8 cellular contexts compared by ENCODE assay signal in genomic region chr19:40443131-40443929, GRCh38. TPM values are rescaled to one million over a fixed set of nuclear protein-coding genes. Genes with fewer than 3 reads are reported as not detected.
DNase-seq lines count a peak whose midpoint lies in the region; ATAC-seq lines count a peak whose summit lies in the region.

No MANE protein-coding gene starts in this region.

- H3K27ac Mint-ChIP-seq in naive thymus-derived CD4-positive, alpha-beta T cell, result peak overlapping the region; percentile 94 to 99 (median 97)
- H3K27ac Mint-ChIP-seq in stimulated activated memory B cell treated with anti-CD40 and anti-IgM and Interleukin-4, amounts not matched to agents 10 μg/mL and 1 μg/mL and 100 μg/mL, for 72 hours, result peak overlapping the region; percentile 97

- H3K36me3 Mint-ChIP-seq in naive thymus-derived CD4-positive, alpha-beta T cell, result peaks cover 0 to 6% (median 4%) of the 10 kb centered on the region in 5 donors
- H3K36me3 Mint-ChIP-seq in stimulated activated memory B cell treated with anti-CD40 and anti-IgM and Interleukin-4, amounts not matched to agents 10 μg/mL and 1 μg/mL and 100 μg/mL, for 72 hours, result peaks cover 13% of the 10 kb centered on the region

- CTCF ChIA-PET in naive thymus-derived CD4-positive, alpha-beta T cell (lab: Charles Lee), result interaction anchor here (0.7 to 2.4 kb wide), 5 partner anchors 9 to 1515 kb away, joined by 3 to 16 read pairs (median 5); no protein-coding TSS in a partner anchor

- peak overlapping the region; percentile 99 for H3K4me3 ChIP-seq in GM23248
- H3K4me3 ChIP-seq in naive thymus-derived CD4-positive, alpha-beta T cell (ENCODE audit: low read length), result peak overlapping the region; percentile 97

- no peaks in the 10 kb centered on the region for H4K20me1 ChIP-seq in GM23248 (ENCODE audit: insufficient read depth)

- no peaks in the 10 kb centered on the region for H3K27me3 Mint-ChIP-seq in naive thymus-derived CD4-positive, alpha-beta T cell
- H3K27me3 Mint-ChIP-seq in stimulated activated memory B cell treated with anti-CD40 and anti-IgM and Interleukin-4, amounts not matched to agents 10 μg/mL and 1 μg/mL and 100 μg/mL, for 72 hours, result no peaks in the 10 kb centered on the region

- peak overlapping the region; percentile 97 for H3K27ac ChIP-seq in GM23248
- H3K27ac ChIP-seq in naive thymus-derived CD4-positive, alpha-beta T cell (ENCODE audit: low read depth, low read length), result peak overlapping the region; percentile 89

- peak; percentile 86 for ATAC-seq in naive thymus-derived CD4-positive, alpha-beta T cell
- peak; percentile 88 for ATAC-seq in stimulated activated memory B cell treated with anti-CD40 and anti-IgM and Interleukin-4, amounts not matched to agents 10 μg/mL and 1 μg/mL and 100 μg/mL, for 72 hours

- POLR2A ChIA-PET in naive thymus-derived CD4-positive, alpha-beta T cell (lab: Charles Lee), result interaction anchor here (0.6 to 5.4 kb wide), 13 partner anchors 10 to 324 kb away, joined by 3 to 66 read pairs (median 5); partner anchors contain the start of genes BLVRB, C19orf47, PLD3 and SERTAD1

- H3K4me1 Mint-ChIP-seq in naive thymus-derived CD4-positive, alpha-beta T cell, result peaks cover 19 to 32% (median 21%) of the 10 kb centered on the region in 7 donors
- H3K4me1 Mint-ChIP-seq in stimulated activated memory B cell treated with anti-CD40 and anti-IgM and Interleukin-4, amounts not matched to agents 10 μg/mL and 1 μg/mL and 100 μg/mL, for 72 hours, result peaks cover 29% of the 10 kb centered on the region

- peaks cover 45% of the 10 kb centered on the region for H3K79me2 ChIP-seq in GM23248 (ENCODE audit: insufficient read depth)

- no peaks in the 10 kb centered on the region for H3K9me3 ChIP-seq in GM23248 (ENCODE audit: low read depth)
- H3K9me3 ChIP-seq in naive thymus-derived CD4-positive, alpha-beta T cell (ENCODE audit: control insufficient read depth in 2 of 3, low read length in 3 of 3), result no peaks in the 10 kb centered on the region

- H3K4me2 ChIP-seq in GM23248 (ENCODE audit: unreplicated experiment), result peak overlapping the region; percentile 86

- peak overlapping the region; percentile 99 for H3K9ac ChIP-seq in GM23248

- H3K36me3 ChIP-seq in GM23248 (ENCODE audit: low read depth), result peaks cover 15% of the 10 kb centered on the region; the same call in 1 of the 2 replicates
- H3K36me3 ChIP-seq in naive thymus-derived CD4-positive, alpha-beta T cell (ENCODE audit: control insufficient read depth in 2 of 3, insufficient read depth in 3 of 3, low read length in 3 of 3), result peaks cover 9 to 23% (median 10%) of the 10 kb centered on the region in 3 experiments

- DNase-seq in DMS79 treated with DMSO at 0.1 percent for 48 hours (lab: John Stamatoyannopoulos, UW) (peak; percentile 92), GM23248 (peak; percentile 100), Kasumi-1 (lab: John Stamatoyannopoulos, UW) (peak; percentile 98 to 99), RKO (ENCODE audit: low spot score) (peak; percentile 100), fibroblast of gingiva (ENCODE audit: low read depth) (peak; percentile 100)
- DNase-seq in activated T-helper 1 cell treated with anti-CD3 and anti-CD28 coated beads, Interleukin-2, amount 50 U/mL, for 16 hours (ENCODE audit: low read depth in 1 of 2, low spot score in 1 of 2), result peak; percentile 96 to 98
- DNase-seq in naive thymus-derived CD4-positive, alpha-beta T cell, result peak; percentile 92 to 100 (median 99)

- in situ Hi-C loops in GM23248 (cut with MboI), result no loop called here

- H3K4me1 ChIP-seq in GM23248 (ENCODE audit: insufficient read depth), result peaks cover 18% of the 10 kb centered on the region
- peaks cover 8 to 12% of the 10 kb centered on the region in 2 donors for H3K4me1 ChIP-seq in naive thymus-derived CD4-positive, alpha-beta T cell (ENCODE audit: control insufficient read depth in 2 of 2, insufficient read depth in 2 of 2, low read length in 2 of 2)

- H2AFZ ChIP-seq in GM23248, result peak overlapping the region; percentile 59

- no peaks in the 10 kb centered on the region for H3K9me2 ChIP-seq in GM23248 (ENCODE audit: insufficient read depth)

- peaks cover 40% of the 10 kb centered on the region for H3F3A ChIP-seq in GM23248 (ENCODE audit: insufficient read depth)

- H3K4me3 Mint-ChIP-seq in naive thymus-derived CD4-positive, alpha-beta T cell, result peak overlapping the region; percentile 96 to 100 (median 98)
- H3K4me3 Mint-ChIP-seq in stimulated activated memory B cell treated with anti-CD40 and anti-IgM and Interleukin-4, amounts not matched to agents 10 μg/mL and 1 μg/mL and 100 μg/mL, for 72 hours, result peak overlapping the region; percentile 97

- intact Hi-C loops in naive thymus-derived CD4-positive, alpha-beta T cell (cut with micrococcal nuclease), result loop anchor here (1.0 to 10.0 kb wide), 22 partner anchors 10 to 1799 kb away; partner anchors contain the start of genes C19orf47 (in 2 of the 2), GSK3A (in 2 of the 2), PLD3 (in 2 of the 2) and PSMC4 (in 2 of the 2)

- peaks cover 0 to 2% (median 0%) of the 10 kb centered on the region in 11 donors for H3K9me3 Mint-ChIP-seq in naive thymus-derived CD4-positive, alpha-beta T cell
- no peaks in the 10 kb centered on the region for H3K9me3 Mint-ChIP-seq in stimulated activated memory B cell treated with anti-CD40 and anti-IgM and Interleukin-4, amounts not matched to agents 10 μg/mL and 1 μg/mL and 100 μg/mL, for 72 hours

- 1% methylated on average over 45 to 49 of the region's 50 CpGs for WGBS in GM23248 (ENCODE audit: low coverage in 1 of 2, low lambda C conversion rate in 2 of 2, missing lambda C conversion rate in 2 of 2), 2 experiments

- no peaks in the 10 kb centered on the region for H3K27me3 ChIP-seq in GM23248 (replicated peaks; ENCODE audit: insufficient read depth)
- H3K27me3 ChIP-seq in naive thymus-derived CD4-positive, alpha-beta T cell (ENCODE audit: control insufficient read depth in 2 of 2, insufficient read depth in 2 of 2, low read length in 2 of 2), result no peaks in the 10 kb centered on the region

RNA-seq across cellular contexts. Expression of gene SERTAD3, which starts 0.8 kb away (rescaled TPM):
- total RNA-seq in GM23248 (2014; rRNA removed; shearing (Covaris generic)), result 21.8 and 37.9 TPM in 2 replicates
- polyA plus RNA-seq in GM23248 (2016; fragmentation: Nextera tagmentation; extraction: Ambion mirVana), result 40.7 and 41.2 TPM in 2 replicates
- 10 to 100 TPM; 15.2 to 44.1 (median 17.8) TPM for total RNA-seq in naive thymus-derived CD4-positive, alpha-beta T cell
- polyA plus RNA-seq in naive thymus-derived CD4-positive, alpha-beta T cell, result 1 to 10 TPM; 2.7 to 4.4 TPM

RNA-seq across cellular contexts. Expression of gene SERTAD1, which starts 17.5 kb away (rescaled TPM):
- 31.7 and 40.2 TPM in 2 replicates for total RNA-seq in GM23248 (2014; rRNA removed; shearing (Covaris generic))
- 34.5 and 36.2 TPM in 2 replicates for polyA plus RNA-seq in GM23248 (2016; fragmentation: Nextera tagmentation; extraction: Ambion mirVana)
- 10 to 100 TPM in 4 of 5 experiments, 1 to 10 TPM in 1; 8.1 to 30.9 (median 13.5) TPM for total RNA-seq in naive thymus-derived CD4-positive, alpha-beta T cell
- 1 to 10 TPM; 3.3 to 6.9 TPM for polyA plus RNA-seq in naive thymus-derived CD4-positive, alpha-beta T cell

RNA-seq across cellular contexts. Expression of gene BLVRB, which starts 22.2 kb away (rescaled TPM):
- total RNA-seq in GM23248 (2014; rRNA removed; shearing (Covaris generic)), result 50.7 and 71.1 TPM in 2 replicates
- polyA plus RNA-seq in GM23248 (2016; fragmentation: Nextera tagmentation; extraction: Ambion mirVana), result 52.7 and 56.9 TPM in 2 replicates
- 10 to 100 TPM; 11.0 to 42.2 (median 13.3) TPM for total RNA-seq in naive thymus-derived CD4-positive, alpha-beta T cell
- 10 to 100 TPM; 27.6 TPM for polyA plus RNA-seq in naive thymus-derived CD4-positive, alpha-beta T cell

RNA-seq across cellular contexts. Expression of gene SPTBN4, which starts 23.5 kb away (rescaled TPM):
- total RNA-seq in GM23248 (2014; rRNA removed; shearing (Covaris generic)), result 2.1 and 2.8 TPM in 2 replicates
- 0.24 and 0.69 TPM in 2 replicates for polyA plus RNA-seq in GM23248 (2016; fragmentation: Nextera tagmentation; extraction: Ambion mirVana)
- 1 to 10 TPM in 1 of 5 experiments, under 1 TPM in 4; 0.27 to 1.5 (median 0.80) TPM for total RNA-seq in naive thymus-derived CD4-positive, alpha-beta T cell
- polyA plus RNA-seq in naive thymus-derived CD4-positive, alpha-beta T cell, result under 1 TPM in 1 of 2 donors, not detected in 1; 0.20 TPM

RNA-seq across cellular contexts. Expression of gene PRX, which starts 30.2 kb away (rescaled TPM):
- 3.8 and 4.0 TPM in 2 replicates for total RNA-seq in GM23248 (2014; rRNA removed; shearing (Covaris generic))
- polyA plus RNA-seq in GM23248 (2016; fragmentation: Nextera tagmentation; extraction: Ambion mirVana), result 0.52 and 0.54 TPM in 2 replicates
- total RNA-seq in naive thymus-derived CD4-positive, alpha-beta T cell, result 1 to 10 TPM in 4 of 5 experiments, under 1 TPM in 1; 0.85 to 4.0 (median 2.6) TPM
- under 1 TPM; 0.14 to 0.60 TPM for polyA plus RNA-seq in naive thymus-derived CD4-positive, alpha-beta T cell

Comparison
In these comparisons a context has a peak if more than half of its experiments do, and no peak if none do; other contexts are left out.
1. Peak in every context shown above with its lines: DNase-seq, ATAC-seq, H3K4me3 ChIP-seq and H3K27ac ChIP-seq.